Comparison of ENCODE assay signal across 16 cellular contexts in genomic region chr7:131038153-131038552, GRCh38.
DNase-seq lines count a peak whose midpoint lies in the region; ATAC-seq, FAIRE-seq and TF ChIP-seq lines count a peak whose summit lies in the region.
"Had no signal": no experiment of that assay in that cellular context is flagged by ENCODE, and none has a peak within 500 bp of the region (broad histone marks: within the 10 kb centered on the region; RNA-seq: fewer than 3 reads in every experiment).

No MANE protein-coding gene starts in this region.

- H3K4me3 Mint-ChIP-seq in activated naive CD8-positive, alpha-beta T cell treated with anti-CD3 and anti-CD28 coated beads, Interleukin-2, amount 50 U/mL, for 24 hours: no peak overlapping the region

- ATAC-seq in activated naive CD8-positive, alpha-beta T cell treated with anti-CD3 and anti-CD28 coated beads, Interleukin-2, amount 50 U/mL, for 24 hours: no peak
- ATAC-seq in gastrocnemius medialis (no peak), HG03045 (IDR thresholded peaks at IDR 0.05; ENCODE audit: unreplicated experiment) (no peak), GM21447 (IDR thresholded peaks at IDR 0.05; ENCODE audit: unreplicated experiment) (no peak)
- ATAC-seq: left ventricle myocardium superior had no signal

- H3K27ac Mint-ChIP-seq in activated naive CD8-positive, alpha-beta T cell treated with anti-CD3 and anti-CD28 coated beads, Interleukin-2, amount 50 U/mL, for 24 hours: peak overlapping the region; percentile 71

- no peak for TF ChIP-seq CTCF in gastrocnemius medialis (IDR thresholded peaks at IDR 0.05 in 4 of 5, conservative IDR thresholded peaks at IDR 0.05 in 1 of 5)

- TF ChIP-seq POLR2A in GM12891 (IDR thresholded peaks at IDR 0.05; ENCODE audit: low read depth, low read length) (peak; percentile 37; the same call in 1 of the 2 replicates), gastrocnemius medialis (IDR thresholded peaks at IDR 0.05) (no peak)

- peak; percentile 53 for DNase-seq in activated CD8-positive, alpha-beta memory T cell treated with anti-CD3 and anti-CD28 coated beads for 24 hours
- no peak for DNase-seq in activated CD8-positive, alpha-beta memory T cell treated with anti-CD3 and anti-CD28 coated beads, Interleukin-2, amount 50 U/mL, for 48 hours
- no peak for DNase-seq in GM12891 (ENCODE audit: insufficient read length, low spot score)
- no peak for DNase-seq in activated naive CD8-positive, alpha-beta T cell treated with anti-CD3 and anti-CD28 coated beads, Interleukin-2, amount 50 U/mL, for 24 hours
- no peak for DNase-seq in gastrocnemius medialis
- DNase-seq in HTR-8/SVneo (ENCODE audit: insufficient read length, low spot score): no peak
- DNase-seq: left ventricle myocardium superior; NCI-H1105; posterior cingulate gyrus; stimulated activated naive CD4-positive, alpha-beta T cell; SW 1271 had no signal

- no peaks in the 10 kb centered on the region for H3K9me3 ChIP-seq in gastrocnemius medialis
- H3K9me3 ChIP-seq: A549 had no signal

- no peaks in the 10 kb centered on the region for H3K27me3 ChIP-seq in gastrocnemius medialis

- in situ Hi-C loops in gastrocnemius medialis (cut with MboI; ENCODE audit: low sequenced_read_pairs in 4 of 4): loop anchor here in 2 of 4 donors (25.0 kb wide), 2 partner anchors 151 to 176 kb away; no protein-coding TSS in a partner anchor

- no peaks in the 10 kb centered on the region for H3K27me3 Mint-ChIP-seq in activated naive CD8-positive, alpha-beta T cell treated with anti-CD3 and anti-CD28 coated beads, Interleukin-2, amount 50 U/mL, for 24 hours

- H3K4me3 ChIP-seq in gastrocnemius medialis: no peak overlapping the region
- H3K4me3 ChIP-seq: A549 had no signal

- FAIRE-seq in GM12891 (lab: Jason Lieb, UNC) (no peak), HTR-8/SVneo (lab: Jason Lieb, UNC) (no peak)
- FAIRE-seq: A549, frontal cortex, urothelium cell line had no signal

- peaks cover 0 to 4% of the 10 kb centered on the region in 2 donors for H3K36me3 ChIP-seq in gastrocnemius medialis

- H3K36me3 Mint-ChIP-seq in activated naive CD8-positive, alpha-beta T cell treated with anti-CD3 and anti-CD28 coated beads, Interleukin-2, amount 50 U/mL, for 24 hours (ENCODE audit: low read depth): peaks cover 11% of the 10 kb centered on the region

- intact Hi-C loops in gastrocnemius medialis (cut with DNase I; ENCODE audit: low total_unique reads): no loop called here

- H3K9me3 Mint-ChIP-seq in activated naive CD8-positive, alpha-beta T cell treated with anti-CD3 and anti-CD28 coated beads, Interleukin-2, amount 50 U/mL, for 24 hours: no peaks in the 10 kb centered on the region

- H3K4me1 Mint-ChIP-seq in activated naive CD8-positive, alpha-beta T cell treated with anti-CD3 and anti-CD28 coated beads, Interleukin-2, amount 50 U/mL, for 24 hours: peaks cover 79% of the 10 kb centered on the region

- peak overlapping the region; percentile 44 to 66 (median 60) for H3K27ac ChIP-seq in gastrocnemius medialis

- H3K4me1 ChIP-seq in gastrocnemius medialis: peaks cover 85 to 91% of the 10 kb centered on the region in 2 donors

TF ChIP-seq in GM12891, 5 proteins besides CTCF, POLR2A, EP300 and RAD21:
- no peak for TF ChIP-seq POU2F2 (IDR thresholded peaks at IDR 0.05; ENCODE audit: low read depth, low read length)
- TF ChIP-seq TAF1 (IDR thresholded peaks at IDR 0.05; ENCODE audit: low read depth, low read length): no peak
- peak; percentile 63; the same call in 1 of the 2 replicates for TF ChIP-seq POLR2AphosphoS5 (IDR thresholded peaks at IDR 0.05; ENCODE audit: low read depth, low read length)
TF ChIP-seq in GM12891: peak in this region for 1.
